In genomic region chr1:148362141-148362929, GRCh38 we compare ENCODE assay signal across 8 cellular contexts.
DNase-seq lines count a peak whose midpoint lies in the region; ATAC-seq and TF ChIP-seq lines count a peak whose summit lies in the region.

No MANE protein-coding gene starts in this region.

- ATAC-seq in GM18519 (IDR thresholded peaks at IDR 0.05; ENCODE audit: low FRiP score, unreplicated experiment): no peak

- peaks cover 45% of the 10 kb centered on the region for H3K27me3 Mint-ChIP-seq in endodermal cell (ENCODE audit: insufficient read depth)

- H3K4me1 ChIP-seq in endodermal cell (ENCODE audit: control insufficient read depth, insufficient read depth, low read length): no peaks in the 10 kb centered on the region

- H3K36me3 Mint-ChIP-seq in endodermal cell (ENCODE audit: low read depth): no peaks in the 10 kb centered on the region

- WGBS in endodermal cell (ENCODE audit: insufficient coverage in 1 of 2, insufficient read length in 1 of 2), 2 experiments: 12 to 15% methylated on average over 25 to 39 of the region's 40 CpGs

- H3K9ac ChIP-seq in endodermal cell (ENCODE audit: extremely low read depth, low read length, poor library complexity, severe bottlenecking): no peak overlapping the region

- H3K4me3 ChIP-seq in endodermal cell (ENCODE audit: low read length): peak overlapping the region; percentile 68

- H3K4me3 Mint-ChIP-seq in endodermal cell: peak overlapping the region; percentile 74

- no peaks in the 10 kb centered on the region for H3K9me3 ChIP-seq in endodermal cell (ENCODE audit: control insufficient read depth, low read length)

- no peaks in the 10 kb centered on the region for H3K9me3 Mint-ChIP-seq in endodermal cell

- DNase-seq in DMS53 treated with DMSO at 0.1 percent for 48 hours (lab: John Stamatoyannopoulos, UW; ENCODE audit: unreplicated experiment): peak; percentile 40
- peak; percentile 25 to 29 for DNase-seq in activated CD4-positive, alpha-beta T cell treated with anti-CD3 and anti-CD28 coated beads, Interleukin-2, amount 50 U/mL, for 4 hours
- peak; percentile 91 for DNase-seq in endodermal cell
- DNase-seq in retina: peak; percentile 69
- DNase-seq in NCI-H69 (lab: John Stamatoyannopoulos, UW): no peak
- DNase-seq in GDM1 (lab: John Stamatoyannopoulos, UW): no peak
- no peak for DNase-seq in NCI-H1436 treated with DMSO at 0.1 percent for 48 hours (lab: John Stamatoyannopoulos, UW)

- TF ChIP-seq CTCF in endodermal cell (conservative IDR thresholded peaks at IDR 0.05): no peak

- peaks cover 14% of the 10 kb centered on the region for H3K4me1 Mint-ChIP-seq in endodermal cell

- H3K27me3 ChIP-seq in endodermal cell (ENCODE audit: control insufficient read depth, insufficient read depth, low read length, poor library complexity, severe bottlenecking): peaks cover 44% of the 10 kb centered on the region

- H3K27ac Mint-ChIP-seq in endodermal cell: peak overlapping the region; percentile 89

- no peak overlapping the region for H3K27ac ChIP-seq in endodermal cell (ENCODE audit: low read depth, low read length)

- H3K36me3 ChIP-seq in endodermal cell (ENCODE audit: control insufficient read depth, insufficient read depth, low read length): no peaks in the 10 kb centered on the region

Comparison
In these comparisons a context has a peak if more than half of its experiments do, and no peak if none do; other contexts are left out.
1. DNase-seq: peak in DMS53 treated with DMSO at 0.1 percent for 48 hours (single experiment), activated CD4-positive, alpha-beta T cell treated with anti-CD3 and anti-CD28 coated beads, Interleukin-2, amount 50 U/mL, for 4 hours (2 of 2), endodermal cell (single experiment) and retina (single experiment); none in NCI-H69 (single experiment), GDM1 (single experiment) and NCI-H1436 treated with DMSO at 0.1 percent for 48 hours (single experiment).